ENCODE assay signal across 1 cellular context in the genomic region with DNA sequence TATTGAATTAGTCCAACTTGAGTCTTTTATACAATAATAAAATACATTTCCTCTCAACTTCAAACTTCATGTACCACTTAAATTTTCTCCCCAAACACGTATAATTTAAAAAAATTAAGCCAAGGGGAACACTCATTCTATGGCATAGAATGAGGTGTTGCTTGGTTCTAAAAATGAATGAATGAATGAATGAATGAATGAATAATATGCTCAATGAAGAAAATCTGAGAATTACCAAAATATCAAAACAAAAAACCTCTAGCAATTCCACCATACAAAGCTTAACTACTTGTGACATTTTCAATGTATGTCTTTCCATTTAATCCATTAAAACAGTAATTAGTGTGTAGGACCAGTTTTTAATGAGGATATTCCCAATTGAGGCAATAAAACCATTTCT.
TF ChIP-seq lines count a peak whose summit lies in the region.

No MANE protein-coding gene starts in this region.

TF ChIP-seq in GM12891, 5 proteins besides CTCF, POLR2A, EP300 and RAD21 (continued from another document):
- no peak for TF ChIP-seq SPI1 (IDR thresholded peaks at IDR 0.05; ENCODE audit: low read depth, low read length)
- TF ChIP-seq TAF1 (IDR thresholded peaks at IDR 0.05; ENCODE audit: low read depth, low read length) = no peak
